ENCODE assay signal across 8 cellular contexts in genomic region chr20:50115041-50115512, GRCh38. TPM values are rescaled to one million over a fixed set of nuclear protein-coding genes. Genes with fewer than 3 reads are reported as not detected.
DNase-seq lines count a peak whose midpoint lies in the region; ATAC-seq and TF ChIP-seq lines count a peak whose summit lies in the region.

No MANE protein-coding gene starts in this region.

- peak overlapping the region; percentile 66 for H3K9ac ChIP-seq in PC-3 (ENCODE audit: low read length)
- H3K9ac ChIP-seq in parathyroid adenoma: no peak overlapping the region

- H3K36me3 ChIP-seq in PC-3 (ENCODE audit: low read depth, low read length) (no peaks in the 10 kb centered on the region), parathyroid adenoma (ENCODE audit: control insufficient read depth, insufficient read depth, low read length) (no peaks in the 10 kb centered on the region)

- POLR2A ChIA-PET in PC-3 (lab: Charles Lee; ENCODE audit: unreplicated experiment): interaction anchor here (0.6 to 1.2 kb wide), 4 partner anchors 22 to 439 kb away, joined by 4 to 19 read pairs (median 6); partner anchors contain the start of gene PEDS1

- H3K9me3 Mint-ChIP-seq in Calu3 (ENCODE audit: low read depth, unreplicated experiment): no peaks in the 10 kb centered on the region

- peaks cover 37% of the 10 kb centered on the region for H3K36me3 Mint-ChIP-seq in Calu3 (ENCODE audit: insufficient read depth, unreplicated experiment)

- H3K4me1 ChIP-seq in PC-3 (ENCODE audit: insufficient read depth, low read length): peaks cover 38% of the 10 kb centered on the region
- H3K4me1 ChIP-seq in parathyroid adenoma: peaks cover 22% of the 10 kb centered on the region

- intact Hi-C loops in Calu3 (cut with micrococcal nuclease; ENCODE audit: unreplicated experiment) (no loop called here), PC-3 (cut with micrococcal nuclease) (loop anchor here (10.0 kb wide), 1 partner anchor 620 kb away; the partner anchor contains the start of gene PARD6B)

- peak overlapping the region; percentile 73 for H3K4me3 Mint-ChIP-seq in Calu3 (ENCODE audit: low read depth, unreplicated experiment)

- H3K27ac Mint-ChIP-seq in Calu3 (ENCODE audit: unreplicated experiment): peak overlapping the region; percentile 69

- H3K4me2 ChIP-seq in PC-3 (ENCODE audit: low read length) (peak overlapping the region; percentile 91), parathyroid adenoma (ENCODE audit: low read length) (peak overlapping the region; percentile 76)

- peaks cover 50% of the 10 kb centered on the region for H3K79me2 ChIP-seq in PC-3 (ENCODE audit: low read length)
- H3K79me2 ChIP-seq in parathyroid adenoma: peaks cover 29% of the 10 kb centered on the region

- H2AFZ ChIP-seq in PC-3 (ENCODE audit: low read length): peak overlapping the region; percentile 93
- H2AFZ ChIP-seq in parathyroid adenoma: no peak overlapping the region

- BruUV-seq in Calu3 (replicated peaks; lab: Mats Ljungman, UMichigan) (no TSS peak), PC-3 (replicated peaks; lab: Mats Ljungman, UMichigan) (no TSS peak)

- H3K4me1 Mint-ChIP-seq in Calu3 (ENCODE audit: low read depth, unreplicated experiment): peaks cover 60% of the 10 kb centered on the region

- H3K4me3 ChIP-seq in PC-3 (ENCODE audit: low read length) (peak overlapping the region; percentile 74), epithelial cell of proximal tubule (ENCODE audit: low read depth, low read length) (peak overlapping the region; percentile 59), parathyroid adenoma (ENCODE audit: low read depth, low read length) (peak overlapping the region; percentile 63)

- DNase-seq in Calu3: no peak
- DNase-seq in PC-3: no peak
- no peak for DNase-seq in epithelial cell of proximal tubule (ENCODE audit: low read depth)
- no peak for DNase-seq in nucleus accumbens (lab: John Stamatoyannopoulos, UW)
- DNase-seq in NK-92 treated with Interleukin-12 subunit alpha and Interleukin-12 subunit beta, amount 100 ng/mL, for 24 hours (lab: John Stamatoyannopoulos, UW): no peak
- no peak for DNase-seq in stimulated activated naive CD4-positive, alpha-beta T cell treated with Interleukin-2 at 50 U/mL for 16 hours (lab: John Stamatoyannopoulos, UW)
- DNase-seq in mucosa of gallbladder (ENCODE audit: low spot score): no peak

- H3K9me3 ChIP-seq in PC-3 (ENCODE audit: low read length) (no peaks in the 10 kb centered on the region), parathyroid adenoma (ENCODE audit: control insufficient read depth, low read length) (no peaks in the 10 kb centered on the region)

- no peaks in the 10 kb centered on the region for H3K9me2 ChIP-seq in PC-3 (replicated peaks; ENCODE audit: low read length)

- CTCF ChIA-PET in Calu3 (lab: Charles Lee) (interaction anchor here (0.6 to 2.5 kb wide), 12 partner anchors 9 to 64 kb away, joined by 3 to 17 read pairs (median 8); partner anchors contain the start of gene PEDS1), PC-3 (lab: Charles Lee) (interaction anchor here (0.5 to 1.1 kb wide), 6 partner anchors 19 to 1520 kb away, joined by 3 to 4 read pairs (median 4); no protein-coding TSS in a partner anchor)

- no peaks in the 10 kb centered on the region for H3K27me3 Mint-ChIP-seq in Calu3 (ENCODE audit: unreplicated experiment)

- H3K27me3 ChIP-seq in PC-3 (ENCODE audit: low read length): no peaks in the 10 kb centered on the region
- H3K27me3 ChIP-seq in parathyroid adenoma (ENCODE audit: control insufficient read depth, insufficient read depth, low read length): no peaks in the 10 kb centered on the region

- TF ChIP-seq CTCF in Calu3 (IDR thresholded peaks at IDR 0.05; ENCODE audit: unreplicated experiment) (no peak), PC-3 (conservative IDR thresholded peaks at IDR 0.05; ENCODE audit: low read depth, low read length) (no peak), epithelial cell of proximal tubule (conservative IDR thresholded peaks at IDR 0.05; ENCODE audit: low read depth, low read length) (no peak), parathyroid adenoma (IDR thresholded peaks at IDR 0.05) (no peak)

- H3K27ac ChIP-seq in PC-3 (ENCODE audit: low read length) (no peak overlapping the region), parathyroid adenoma (peak overlapping the region; percentile 36)

- peaks cover 16% of the 10 kb centered on the region for H4K20me1 ChIP-seq in PC-3 (ENCODE audit: low read length)

- peaks cover 7% of the 10 kb centered on the region for H3F3A ChIP-seq in PC-3 (ENCODE audit: low read length, unreplicated experiment)

- no peak for ATAC-seq in PC-3

RNA-seq across cellular contexts. Expression of gene UBE2V1, which starts 2.1 kb away (rescaled TPM):
- total RNA-seq in Calu3 (2022) (212 TPM in 2 replicates), PC-3 (2014; rRNA removed) (118 and 119 TPM in 2 replicates), epithelial cell of proximal tubule (109 and 112 TPM in 2 replicates), mucosa of gallbladder (82.6 TPM)

RNA-seq across cellular contexts. Expression of gene PEDS1, which starts 38.4 kb away (rescaled TPM):
- total RNA-seq in Calu3 (2022) (36.0 and 37.5 TPM in 2 replicates), PC-3 (2014; rRNA removed) (53.8 and 59.1 TPM in 2 replicates), epithelial cell of proximal tubule (43.2 and 46.6 TPM in 2 replicates), mucosa of gallbladder (28.6 TPM)
